ENCODE assay signal across 8 cellular contexts in the genomic region with DNA sequence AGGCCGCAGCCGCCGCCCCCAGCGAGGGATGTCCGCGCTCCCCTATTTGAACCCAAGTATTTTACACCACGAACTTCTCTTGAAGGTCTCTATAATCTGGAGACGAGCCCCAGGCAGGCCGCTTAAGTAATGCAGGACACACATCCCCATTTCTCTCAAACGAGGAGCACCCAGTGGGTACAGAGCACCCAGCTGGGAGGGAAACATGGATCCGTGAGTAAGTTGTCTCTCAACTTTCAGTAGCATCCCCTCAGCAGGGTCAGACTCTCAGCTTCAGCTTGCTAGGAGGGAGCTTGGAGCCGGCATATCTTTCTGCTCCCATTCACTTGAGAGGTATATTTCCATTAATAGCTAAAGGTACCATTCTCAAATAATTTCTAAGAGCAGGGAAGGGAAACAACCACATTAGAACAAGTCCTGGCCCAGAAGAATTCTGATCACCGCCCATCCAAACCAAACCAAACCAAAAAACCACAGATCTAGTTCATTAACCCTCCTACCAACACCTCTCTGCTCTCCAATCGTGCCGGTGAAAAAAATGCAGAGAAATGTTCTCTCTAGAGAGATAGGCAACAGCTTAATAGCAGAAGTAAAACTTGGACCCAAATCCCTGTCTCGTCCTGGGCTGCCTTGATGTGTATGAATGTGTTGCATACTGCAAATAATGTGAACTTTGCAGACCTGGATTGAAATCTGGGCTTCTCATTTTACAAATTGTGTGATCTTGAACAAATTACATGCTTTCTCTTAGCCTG. TPM values are rescaled to one million over a fixed set of nuclear protein-coding genes. Genes with fewer than 3 reads are reported as not detected.
A peak's percentile ranks its signal among the peaks of the same experiment; 100 is the strongest.
DNase-seq lines count a peak whose midpoint lies in the region; ATAC-seq, FAIRE-seq and TF ChIP-seq lines count a peak whose summit lies in the region.

No MANE protein-coding gene starts in this region.

- H3K4me1 Mint-ChIP-seq in activated CD4-positive, alpha-beta memory T cell treated with anti-CD3 and anti-CD28 coated beads, Interleukin-2, amount 10 ng/mL, durations not matched to agents 7 days and 5 days: peaks cover 31% of the 10 kb centered on the region
- no peaks in the 10 kb centered on the region for H3K4me1 Mint-ChIP-seq in glutamatergic neuron (ENCODE audit: low read depth, unreplicated experiment)

- H3K4me3 ChIP-seq in HL-60 (replicated peaks; ENCODE audit: insufficient read depth, low read length) (peak overlapping the region; percentile 87), pancreas (peak overlapping the region; percentile 88 to 100 (median 98))

- H3K36me3 Mint-ChIP-seq in activated CD4-positive, alpha-beta memory T cell treated with anti-CD3 and anti-CD28 coated beads, Interleukin-2, amount 10 ng/mL, durations not matched to agents 7 days and 5 days (ENCODE audit: low read depth): peaks cover 17% of the 10 kb centered on the region
- peaks cover 4% of the 10 kb centered on the region for H3K36me3 Mint-ChIP-seq in glutamatergic neuron (ENCODE audit: unreplicated experiment)

- peak overlapping the region; percentile 84 for H3K4me3 Mint-ChIP-seq in activated CD4-positive, alpha-beta memory T cell treated with anti-CD3 and anti-CD28 coated beads, Interleukin-2, amount 10 ng/mL, durations not matched to agents 7 days and 5 days
- peak overlapping the region; percentile 53 for H3K4me3 Mint-ChIP-seq in glutamatergic neuron (ENCODE audit: unreplicated experiment)

- 3 to 5% methylated on average over 16 of the region's 16 CpGs for WGBS in pancreas, 2 donors

- ATAC-seq in GM18861 (IDR thresholded peaks at IDR 0.05; ENCODE audit: unreplicated experiment) (peak; percentile 22), pancreas (peak in 2 of 4 donors; percentile 16 to 24), HG03378 (IDR thresholded peaks at IDR 0.05; ENCODE audit: unreplicated experiment) (no peak)

- POLR2A ChIA-PET in activated CD4-positive, alpha-beta memory T cell treated with anti-CD3 and anti-CD28 coated beads, Interleukin-2, amount 10 ng/mL, durations not matched to agents 7 days and 5 days (lab: Charles Lee): interaction anchor here (0.8 to 2.0 kb wide), 3 partner anchors 10 to 220 kb away, joined by 4 to 14 read pairs (median 4); a partner anchor contains a TSS

- H3K27ac ChIP-seq in HL-60 (replicated peaks) (peak overlapping the region; percentile 80), pancreas (peak overlapping the region; percentile 61 to 81 (median 78))

- peak overlapping the region; percentile 52 for H3K27ac Mint-ChIP-seq in activated CD4-positive, alpha-beta memory T cell treated with anti-CD3 and anti-CD28 coated beads, Interleukin-2, amount 10 ng/mL, durations not matched to agents 7 days and 5 days
- H3K27ac Mint-ChIP-seq in glutamatergic neuron (ENCODE audit: unreplicated experiment): no peak overlapping the region

- H3K4me1 ChIP-seq in pancreas: peaks cover 5 to 19% (median 9%) of the 10 kb centered on the region in 3 donors

- peaks cover 25% of the 10 kb centered on the region for H3K27me3 Mint-ChIP-seq in activated CD4-positive, alpha-beta memory T cell treated with anti-CD3 and anti-CD28 coated beads, Interleukin-2, amount 10 ng/mL, durations not matched to agents 7 days and 5 days
- peaks cover 8% of the 10 kb centered on the region for H3K27me3 Mint-ChIP-seq in glutamatergic neuron (ENCODE audit: unreplicated experiment)

- CTCF ChIA-PET in activated CD4-positive, alpha-beta memory T cell treated with anti-CD3 and anti-CD28 coated beads, Interleukin-2, amount 10 ng/mL, durations not matched to agents 7 days and 5 days (lab: Charles Lee): interaction anchor here (0.6 to 5.5 kb wide), 11 partner anchors 9 to 937 kb away, joined by 3 to 30 read pairs (median 4); a partner anchor contains a TSS

- H3K36me3 ChIP-seq in pancreas: no peaks in the 10 kb centered on the region

- FAIRE-seq in pancreas (lab: Jason Lieb, UNC) (no peak), D721Med (lab: Jason Lieb, UNC) (no peak)

- H3K9me3 ChIP-seq in pancreas: no peaks in the 10 kb centered on the region

- intact Hi-C loops in pancreas (cut with DNase I): no loop called here

- in situ Hi-C loops in ACHN (cut with HindIII; ENCODE audit: low pct_ligation_motif_present, low pct_unique_long_range_greater_than_20kb, low sequenced_read_pairs): no loop called here

- no peaks in the 10 kb centered on the region for H3K27me3 ChIP-seq in HL-60 (ENCODE audit: insufficient read depth, poor library complexity, severe bottlenecking)
- H3K27me3 ChIP-seq in pancreas: no peaks in the 10 kb centered on the region

- H3K9me3 Mint-ChIP-seq in activated CD4-positive, alpha-beta memory T cell treated with anti-CD3 and anti-CD28 coated beads, Interleukin-2, amount 10 ng/mL, durations not matched to agents 7 days and 5 days: no peaks in the 10 kb centered on the region
- peaks cover 1% of the 10 kb centered on the region for H3K9me3 Mint-ChIP-seq in glutamatergic neuron (ENCODE audit: unreplicated experiment)

- DNase-seq in ACHN (peak; percentile 4), HL-60 (ENCODE audit: low read depth in 1 of 2, low spot score in 1 of 2) (peak in 1 of 2 experiments; percentile 48), glutamatergic neuron (no peak), pancreas (no peak), D721Med (ENCODE audit: insufficient read length, low spot score) (no peak)
- DNase-seq in activated CD4-positive, alpha-beta memory T cell treated with anti-CD3 and anti-CD28 coated beads, Interleukin-2, amount 10 ng/mL, durations not matched to agents 7 days and 5 days: no peak

- TF ChIP-seq CTCF in HL-60 (IDR thresholded peaks at IDR 0.05; ENCODE audit: insufficient read depth, low read length) (no peak), glutamatergic neuron (IDR thresholded peaks at IDR 0.05; ENCODE audit: partially characterized antibody, unreplicated experiment) (no peak), pancreas (IDR thresholded peaks at IDR 0.05) (no peak), D721Med (IDR thresholded peaks at IDR 0.05; ENCODE audit: insufficient read depth, missing control alignments) (no peak)

RNA-seq across cellular contexts. Expression of a gene that starts 0.9 kb away (rescaled TPM):
- total RNA-seq in activated CD4-positive, alpha-beta memory T cell treated with anti-CD3 and anti-CD28 coated beads, Interleukin-2, amount 10 ng/mL, durations not matched to agents 7 days and 5 days: 10 to 100 TPM; 19.4 to 19.8 TPM
- total RNA-seq in glutamatergic neuron (ENCODE audit: unreplicated experiment): 1.4 TPM
- total RNA-seq in pancreas: 1 to 10 TPM; 3.9 to 9.5 (median 4.7) TPM
- polyA plus RNA-seq in pancreas: 1 to 10 TPM; 3.4 to 6.4 TPM
